ENCODE assay signal across 1 cellular context in the genomic region with DNA sequence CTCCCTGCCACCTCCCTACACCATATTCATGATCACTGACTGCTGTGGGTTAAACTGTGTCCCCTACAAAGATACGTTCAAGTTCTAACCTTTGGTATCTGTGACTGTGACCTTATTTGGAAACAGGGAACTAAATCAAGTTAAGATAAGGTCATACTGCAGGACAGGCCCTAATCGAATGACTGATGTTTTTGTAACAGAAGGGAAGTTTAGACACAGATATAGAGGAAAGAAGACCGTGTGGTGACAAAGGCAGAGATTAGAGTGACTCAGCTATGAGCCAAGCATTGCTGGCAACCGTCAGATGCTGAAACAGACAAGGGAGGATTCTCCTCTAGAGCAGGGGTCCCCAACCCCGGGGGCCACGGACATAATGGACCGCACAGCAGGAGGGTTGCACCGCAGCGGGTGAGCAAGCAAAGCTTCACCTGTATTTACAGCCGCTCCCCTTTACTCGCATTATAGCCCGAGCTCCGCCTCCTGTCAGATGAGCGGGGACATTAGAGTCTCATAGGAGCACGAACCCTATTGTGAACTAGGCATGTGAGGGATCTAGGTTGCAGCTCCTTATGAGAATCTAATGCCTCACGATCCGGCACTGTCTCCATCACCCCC.
TF ChIP-seq lines count a peak whose summit lies in the region.

No MANE protein-coding gene starts in this region.

TF ChIP-seq in GM23338, 12 proteins besides CTCF, POLR2A, EP300 and RAD21 (continued from another document):
- TF ChIP-seq ZNF462 (CRISPR knock-in tag; IDR thresholded peaks at IDR 0.05): no peak
- no peak for TF ChIP-seq EZH2 (IDR thresholded peaks at IDR 0.05; ENCODE audit: low read depth, unreplicated experiment)
- TF ChIP-seq STAT1 (IDR thresholded peaks at IDR 0.05; ENCODE audit: unreplicated experiment): no peak
